ENCODE assay signal across 8 cellular contexts in the genomic region with DNA sequence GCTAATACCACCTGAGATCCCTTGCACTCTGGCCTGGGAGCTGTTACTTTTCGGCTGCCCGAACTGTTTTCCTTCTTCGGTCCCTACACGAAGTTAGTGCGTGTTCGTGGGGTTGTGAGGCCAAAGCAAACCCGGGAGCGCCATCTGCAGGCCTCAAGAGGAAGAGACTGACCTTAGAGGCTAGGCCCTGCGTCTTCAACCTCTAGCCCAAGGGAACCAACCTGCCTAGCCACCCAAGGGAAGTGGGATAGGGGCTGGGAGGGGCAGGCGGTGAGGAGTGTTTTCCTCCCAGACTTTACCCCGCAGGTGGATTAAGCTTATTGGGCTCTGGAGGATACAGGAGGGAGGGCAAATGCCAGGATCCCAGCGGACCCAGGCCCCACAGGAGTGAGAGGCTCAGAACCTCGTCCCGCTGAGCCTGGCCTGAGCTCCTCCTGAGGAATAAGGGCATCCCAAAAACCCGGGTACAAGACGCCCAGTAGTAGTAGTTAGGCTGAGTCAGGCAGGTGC. TPM values are rescaled to one million over a fixed set of nuclear protein-coding genes. Genes with fewer than 3 reads are reported as not detected.
DNase-seq lines count a peak whose midpoint lies in the region; ATAC-seq, FAIRE-seq and TF ChIP-seq lines count a peak whose summit lies in the region.

No MANE protein-coding gene starts in this region.

- no peaks in the 10 kb centered on the region for H3K36me3 Mint-ChIP-seq in mesothelial cell of epicardium

- H3K4me1 ChIP-seq in upper lobe of right lung: peaks cover 36% of the 10 kb centered on the region

- peaks cover 26% of the 10 kb centered on the region for H3K4me1 Mint-ChIP-seq in mesothelial cell of epicardium

- H3K4me3 ChIP-seq in NB4 (ENCODE audit: low read depth, low read length) (no peak overlapping the region), WERI-Rb-1 (ENCODE audit: low read depth, low read length) (no peak overlapping the region), upper lobe of right lung (no peak overlapping the region)

- H3K36me3 ChIP-seq in WERI-Rb-1: no peaks in the 10 kb centered on the region
- no peaks in the 10 kb centered on the region for H3K36me3 ChIP-seq in upper lobe of right lung

- no peak overlapping the region for H3K4me3 Mint-ChIP-seq in mesothelial cell of epicardium

- H3K9me3 Mint-ChIP-seq in mesothelial cell of epicardium: no peaks in the 10 kb centered on the region

- ATAC-seq in upper lobe of right lung: peak; percentile 83

- DNase-seq in A172 (ENCODE audit: low spot score) (peak; percentile 65), NB4 (ENCODE audit: low read depth) (peak; percentile 83), WERI-Rb-1 (peak; percentile 60), ecto neural progenitor cell (ENCODE audit: low spot score) (peak; percentile 79), mesothelial cell of epicardium (ENCODE audit: low spot score in 2 of 2, unreplicated experiment in 2 of 2) (no peak), upper lobe of right lung (no peak), T1000 (lab: John Stamatoyannopoulos, UW) (no peak)

- peak; percentile 78 for FAIRE-seq in G401.6 (lab: Jason Lieb, UNC)

- H3K27me3 ChIP-seq in WERI-Rb-1 (ENCODE audit: insufficient read depth, low read depth, severe bottlenecking): peaks cover 95% of the 10 kb centered on the region
- peaks cover 98% of the 10 kb centered on the region for H3K27me3 ChIP-seq in upper lobe of right lung

- peaks cover 97% of the 10 kb centered on the region for H3K27me3 Mint-ChIP-seq in mesothelial cell of epicardium (ENCODE audit: low read depth)

- H3K27ac ChIP-seq in WERI-Rb-1 (no peak overlapping the region), upper lobe of right lung (no peak overlapping the region)

- intact Hi-C loops in upper lobe of right lung (cut with DNase I): no loop called here

- no peaks in the 10 kb centered on the region for H3K9me3 ChIP-seq in WERI-Rb-1 (ENCODE audit: severe bottlenecking)
- no peaks in the 10 kb centered on the region for H3K9me3 ChIP-seq in upper lobe of right lung

- TF ChIP-seq POLR2A in NB4 (IDR thresholded peaks at IDR 0.05; ENCODE audit: extremely low read depth, insufficient read length): no peak

- no peak overlapping the region for H3K27ac Mint-ChIP-seq in mesothelial cell of epicardium

- TF ChIP-seq CTCF in NB4 (IDR thresholded peaks at IDR 0.05; ENCODE audit: low read depth, low read length) (peak; percentile 90), WERI-Rb-1 (IDR thresholded peaks at IDR 0.05; ENCODE audit: low read depth, low read length) (peak; percentile 92), mesothelial cell of epicardium (IDR thresholded peaks at IDR 0.05; ENCODE audit: unreplicated experiment) (peak; percentile 40), upper lobe of right lung (IDR thresholded peaks at IDR 0.05) (peak; percentile 62)

RNA-seq across cellular contexts. Expression of gene PAX2, which starts 1.7 kb away (rescaled TPM):
- 0.07 TPM in 1 of 2 replicates, not detected in the other for total RNA-seq in A172 (2014; rRNA removed; shearing (Covaris generic))
- total RNA-seq in mesothelial cell of epicardium (not detected in 3 replicates), upper lobe of right lung (not detected)

Comparison
In these comparisons a context has a peak if more than half of its experiments do, and no peak if none do; other contexts are left out.
1. DNase-seq: peak in A172 (single experiment), NB4 (single experiment), WERI-Rb-1 (single experiment) and ecto neural progenitor cell (single experiment); none in mesothelial cell of epicardium (0 of 2), upper lobe of right lung (single experiment) and T1000 (single experiment).
2. CTCF ChIP-seq: peak in every context shown above with its lines; median percentile 92 in WERI-Rb-1; 90 in NB4; 62 in upper lobe of right lung; 40 in mesothelial cell of epicardium.